ENCODE assay signal across 22 cellular contexts in the genomic region with DNA sequence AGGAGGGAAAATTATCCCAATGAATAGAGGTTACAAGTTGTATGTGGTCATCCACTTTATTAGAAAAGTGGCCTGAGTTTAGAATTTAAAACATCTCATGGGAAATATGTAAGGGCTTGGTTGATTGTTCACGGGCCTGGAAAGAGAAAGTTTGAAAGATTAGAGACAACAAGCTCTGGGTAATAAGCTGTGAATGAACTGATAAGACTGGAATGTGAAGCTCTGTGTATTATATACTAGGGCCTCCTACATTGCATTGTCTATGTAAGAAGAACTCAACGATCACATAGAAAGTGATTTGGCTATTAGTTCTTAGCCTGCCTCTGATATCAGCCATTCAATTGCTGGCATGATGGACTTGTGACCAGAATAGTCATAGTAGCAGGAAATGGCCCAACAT.
DNase-seq lines count a peak whose midpoint lies in the region; ATAC-seq, FAIRE-seq and TF ChIP-seq lines count a peak whose summit lies in the region.
"Had no signal": no experiment of that assay in that cellular context is flagged by ENCODE, and none has a peak within 500 bp of the region (broad histone marks: within the 10 kb centered on the region; RNA-seq: fewer than 3 reads in every experiment).

No MANE protein-coding gene starts in this region.

- no peak overlapping the region for H3K27ac ChIP-seq in IMR-90 (ENCODE audit: insufficient read depth, low read length)
- H3K27ac ChIP-seq: Peyer's patch had no signal

- WGBS in IMR-90 (ENCODE audit: extremely low coverage in 2 of 2, insufficient read length in 1 of 2), 2 experiments = no CpG with 5 or more reads among the region's 2 CpGs

- H4K20me1 ChIP-seq in IMR-90 (ENCODE audit: insufficient read depth, low read length) = no peaks in the 10 kb centered on the region

- TF ChIP-seq RAD21 in IMR-90 (IDR thresholded peaks at IDR 0.05; ENCODE audit: low read length) = no peak

- peak overlapping the region in 1 of 2 experiments; percentile 59; a peak in 2 of 4 replicates for H4K8ac ChIP-seq in IMR-90 (ENCODE audit: low read depth in 2 of 2, low read length in 2 of 2)

- no peak overlapping the region for H2AFZ ChIP-seq in IMR-90 (replicated peaks; ENCODE audit: low read length, poor library complexity)

- no peak overlapping the region for H3K4me3 ChIP-seq in IMR-90 (ENCODE audit: insufficient read depth, low read depth, low read length)
- H3K4me3 ChIP-seq: Peyer's patch had no signal

- intact Hi-C loops in IMR-90 (cut with micrococcal nuclease) = no loop called here

- H3K56ac ChIP-seq in IMR-90 (ENCODE audit: extremely low read depth, insufficient read depth, low read length) = no peak overlapping the region

- H3K79me1 ChIP-seq in IMR-90 (ENCODE audit: low read depth in 1 of 2, low read length in 2 of 2) = no peaks in the 10 kb centered on the region

- no peaks in the 10 kb centered on the region for H3K36me3 ChIP-seq in IMR-90 (ENCODE audit: control insufficient read depth, insufficient read depth, low read length)
- H3K36me3 ChIP-seq: BE2C, Peyer's patch had no signal

- DNase-seq in IMR-90 = peak; percentile 40
- peak; percentile 46 for DNase-seq in astrocyte of the hippocampus (ENCODE audit: low read depth, low spot score)
- peak; percentile 16 for DNase-seq in kidney glomerular epithelial cell (lab: John Stamatoyannopoulos, UW)
- no peak for DNase-seq in Ammon's horn (ENCODE audit: low spot score)
- DNase-seq in HTR-8/SVneo (ENCODE audit: insufficient read length, low spot score) = no peak
- no peak for DNase-seq in activated CD8-positive, alpha-beta memory T cell treated with anti-CD3 and anti-CD28 coated beads, Interleukin-2, amount 50 U/mL, for 4 hours
- DNase-seq in NOMO-1 treated with dmso at 0.1 percent for 144 hours (lab: John Stamatoyannopoulos, UW; ENCODE audit: unreplicated experiment) = no peak
- DNase-seq: BE2C; CD4-positive, alpha-beta T cell; DND-41; GF-D8; H7; Kasumi-1; MM.1S; NCI-H1105; NCI-H1694; NCI-H524 treated with DMSO at 0.1 percent for 48 hours; Peyer's patch; SHP77 had no signal

- no peaks in the 10 kb centered on the region for H3K9me3 ChIP-seq in IMR-90 (ENCODE audit: control insufficient read depth, insufficient read depth, low read length)
- H3K9me3 ChIP-seq: BE2C, Peyer's patch had no signal

- peaks cover 6% of the 10 kb centered on the region; the same call in 1 of the 2 replicates for H3K9me1 ChIP-seq in IMR-90 (ENCODE audit: insufficient read depth, low read length)

- TF ChIP-seq POLR2A in IMR-90 (IDR thresholded peaks at IDR 0.05; ENCODE audit: low read depth, low read length) = no peak

- BruUV-seq in IMR-90 (replicated peaks; lab: Mats Ljungman, UMichigan) = no TSS peak

- CTCF ChIA-PET in IMR-90 (lab: Yijun Ruan, JAX) = no interaction called here

- peak overlapping the region; percentile 12; the same call in 1 of the 2 replicates for H3K18ac ChIP-seq in IMR-90 (ENCODE audit: low read depth, low read length)

- H4K5ac ChIP-seq in IMR-90 (ENCODE audit: low read depth, low read length) = no peak overlapping the region; the same call in 1 of the 2 replicates

- no peak overlapping the region for H3K9ac ChIP-seq in IMR-90 (ENCODE audit: low read depth, low read length)

- H2BK5ac ChIP-seq in IMR-90 (ENCODE audit: low read depth, low read length, poor library complexity, severe bottlenecking) = peak overlapping the region; percentile 27

- H2AK9ac ChIP-seq in IMR-90 (replicated peaks; ENCODE audit: low read depth, low read length, poor library complexity) = no peak overlapping the region

- ATAC-seq in IMR-90 (ENCODE audit: low read depth) = peak; percentile 66

- peak overlapping the region; percentile 86; the same call in 1 of the 2 replicates for H2BK120ac ChIP-seq in IMR-90 (ENCODE audit: low read depth, low read length)

- peak overlapping the region; percentile 87; the same call in 1 of the 2 replicates for H2BK20ac ChIP-seq in IMR-90 (ENCODE audit: low read depth, low read length)

- peak overlapping the region; percentile 2; the same call in 1 of the 2 replicates for H2AK5ac ChIP-seq in IMR-90 (ENCODE audit: low read depth, low read length)

- peak overlapping the region; percentile 64; the same call in 1 of the 2 replicates for H3K23ac ChIP-seq in IMR-90 (ENCODE audit: low read depth, low read length)

- H3K4me1 ChIP-seq in IMR-90 (ENCODE audit: control insufficient read depth, insufficient read depth, low read length) = peaks cover 8% of the 10 kb centered on the region; the same call in 1 of the 2 replicates
- H3K4me1 ChIP-seq: BE2C, Peyer's patch had no signal

- H3K4ac ChIP-seq in IMR-90 (ENCODE audit: low read depth, low read length) = peak overlapping the region; percentile 19; the same call in 1 of the 2 replicates

- dilution Hi-C loops in IMR-90 (cut with HindIII; ENCODE audit: low sequenced_read_pairs, unreplicated experiment) = no loop called here

- H4K91ac ChIP-seq in IMR-90 (ENCODE audit: insufficient read depth, low read depth, low read length) = no peak overlapping the region

- H2BK15ac ChIP-seq in IMR-90 (ENCODE audit: low read depth, low read length) = 0 out of 3 replicates have a peak overlapping the region, but pooled peaks have one; percentile 41

- H3K27me3 ChIP-seq in IMR-90 (ENCODE audit: control insufficient read depth, insufficient read depth, low read length) = no peaks in the 10 kb centered on the region
- H3K27me3 ChIP-seq: BE2C, Peyer's patch had no signal

- no peak for TF ChIP-seq CTCF in IMR-90 (conservative IDR thresholded peaks at IDR 0.05; ENCODE audit: low read depth, low read length)

- peak overlapping the region; percentile 89 for H3K14ac ChIP-seq in IMR-90 (replicated peaks; ENCODE audit: low read depth, low read length)

- FAIRE-seq in HTR-8/SVneo (lab: Jason Lieb, UNC) = no peak
- FAIRE-seq: D721Med, GM12891, GM18507 had no signal

- POLR2A ChIA-PET in IMR-90 (lab: Charles Lee; ENCODE audit: unreplicated experiment) = no interaction called here

- H3K4me2 ChIP-seq in IMR-90 (ENCODE audit: low read depth, low read length) = peak overlapping the region; percentile 89; the same call in 1 of the 2 replicates

- in situ Hi-C loops in IMR-90 (cut with MboI; ENCODE audit: low sequenced_read_pairs) = no loop called here

TF ChIP-seq in IMR-90, 13 proteins besides CTCF, POLR2A, EP300 and RAD21:
- TF ChIP-seq FOS (IDR thresholded peaks at IDR 0.05; ENCODE audit: low read depth, low read length) = no peak
- no peak for TF ChIP-seq CHD1 (IDR thresholded peaks at IDR 0.05; ENCODE audit: low read depth, low read length)

Comparison
In these comparisons a context has a peak if more than half of its experiments do, and no peak if none do; other contexts are left out.
1. DNase-seq: peak in IMR-90 (single experiment), astrocyte of the hippocampus (single experiment) and kidney glomerular epithelial cell (single experiment); none in Ammon's horn (single experiment), HTR-8/SVneo (single experiment), activated CD8-positive, alpha-beta memory T cell treated with anti-CD3 and anti-CD28 coated beads, Interleukin-2, amount 50 U/mL, for 4 hours (single experiment) and NOMO-1 treated with dmso at 0.1 percent for 144 hours (single experiment).